8 cellular contexts compared by ENCODE assay signal in the genomic region with DNA sequence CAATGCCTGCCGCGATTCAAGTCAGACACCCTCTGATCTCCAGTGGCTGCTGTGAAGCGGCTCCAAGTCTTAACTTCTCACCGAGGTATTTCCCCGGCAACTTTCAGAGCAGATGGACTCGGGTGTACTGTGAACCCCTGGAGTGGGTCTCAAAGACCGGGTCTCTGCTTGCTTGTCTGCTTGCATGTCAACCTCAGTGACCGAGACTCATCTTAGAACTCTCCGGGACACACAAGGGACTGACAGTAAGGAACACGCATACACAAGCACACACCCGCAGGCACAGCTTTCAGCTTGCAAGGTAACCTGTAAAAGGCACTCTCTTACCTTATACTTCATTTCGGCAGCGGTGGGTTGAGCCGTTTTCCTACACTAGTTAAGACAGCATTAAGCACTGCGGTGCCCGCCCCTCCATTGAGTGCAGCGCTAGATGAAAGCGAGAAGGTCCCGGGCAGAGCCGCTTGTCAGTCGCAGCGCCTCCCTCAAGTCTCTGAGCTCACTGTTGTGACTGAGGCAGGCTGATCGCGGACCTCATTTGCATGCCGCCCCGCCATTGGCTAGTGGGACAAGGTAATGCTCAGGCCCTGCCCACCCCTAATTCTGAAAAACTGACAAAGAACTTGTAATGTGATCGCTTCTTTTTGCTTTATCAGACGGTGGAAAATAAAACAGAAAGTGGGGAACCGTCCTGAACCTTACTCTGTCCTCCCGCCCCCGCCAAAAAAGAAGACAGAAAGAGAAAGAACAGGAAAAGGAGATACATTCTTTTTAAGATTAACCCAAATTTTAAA. TPM values are rescaled to one million over a fixed set of nuclear protein-coding genes. Genes with fewer than 3 reads are reported as not detected.
DNase-seq lines count a peak whose midpoint lies in the region; ATAC-seq and TF ChIP-seq lines count a peak whose summit lies in the region.

A gene with protein sequence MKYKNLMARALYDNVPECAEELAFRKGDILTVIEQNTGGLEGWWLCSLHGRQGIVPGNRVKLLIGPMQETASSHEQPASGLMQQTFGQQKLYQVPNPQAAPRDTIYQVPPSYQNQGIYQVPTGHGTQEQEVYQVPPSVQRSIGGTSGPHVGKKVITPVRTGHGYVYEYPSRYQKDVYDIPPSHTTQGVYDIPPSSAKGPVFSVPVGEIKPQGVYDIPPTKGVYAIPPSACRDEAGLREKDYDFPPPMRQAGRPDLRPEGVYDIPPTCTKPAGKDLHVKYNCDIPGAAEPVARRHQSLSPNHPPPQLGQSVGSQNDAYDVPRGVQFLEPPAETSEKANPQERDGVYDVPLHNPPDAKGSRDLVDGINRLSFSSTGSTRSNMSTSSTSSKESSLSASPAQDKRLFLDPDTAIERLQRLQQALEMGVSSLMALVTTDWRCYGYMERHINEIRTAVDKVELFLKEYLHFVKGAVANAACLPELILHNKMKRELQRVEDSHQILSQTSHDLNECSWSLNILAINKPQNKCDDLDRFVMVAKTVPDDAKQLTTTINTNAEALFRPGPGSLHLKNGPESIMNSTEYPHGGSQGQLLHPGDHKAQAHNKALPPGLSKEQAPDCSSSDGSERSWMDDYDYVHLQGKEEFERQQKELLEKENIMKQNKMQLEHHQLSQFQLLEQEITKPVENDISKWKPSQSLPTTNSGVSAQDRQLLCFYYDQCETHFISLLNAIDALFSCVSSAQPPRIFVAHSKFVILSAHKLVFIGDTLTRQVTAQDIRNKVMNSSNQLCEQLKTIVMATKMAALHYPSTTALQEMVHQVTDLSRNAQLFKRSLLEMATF (minus strand): TSS at position 492 of the 791 bp plus-strand sequence. CDS start 153 bp downstream, at position 339.

- H3K27me3 ChIP-seq in GM06990 (replicated peaks; ENCODE audit: control insufficient read depth, insufficient read depth, low read length) = no peaks in the 10 kb centered on the region

- peak within 1 kb of the TSS; percentile 14 for H3K27ac ChIP-seq in temporal lobe (ENCODE audit: low read depth, low read length)

- DNase-seq in GM06990 (ENCODE audit: extremely low read depth, insufficient read length) (peak; percentile 82), NCI-H1092 (lab: John Stamatoyannopoulos, UW) (peak; percentile 54), glomerular endothelial cell (ENCODE audit: extremely low read depth, low read depth, low spot score) (no peak), occipital lobe (lab: John Stamatoyannopoulos, UW) (peak; percentile 93)

- peak within 1 kb of the TSS; percentile 87 for H3K4me3 Mint-ChIP-seq in activated naive CD4-positive, alpha-beta T cell treated with anti-CD3 and anti-CD28 coated beads, Interleukin-2, amount 50 U/mL, for 24 hours

- no peaks in the 10 kb centered on the region for H3K9me3 Mint-ChIP-seq in activated naive CD4-positive, alpha-beta T cell treated with anti-CD3 and anti-CD28 coated beads, Interleukin-2, amount 50 U/mL, for 24 hours

- ATAC-seq in HG02588 (IDR thresholded peaks at IDR 0.05; ENCODE audit: unreplicated experiment) (peak; percentile 99), SK-N-SH treated with all-trans-retinoic acid at 6 μM for 48 hours (peak; percentile 94)

- H3K36me3 ChIP-seq in GM06990 (ENCODE audit: control insufficient read depth, insufficient read depth, low read length) = no peaks in the 10 kb centered on the region

- H3K4me3 ChIP-seq in GM06990 (replicated peaks; ENCODE audit: low read depth, low read length) = peak within 1 kb of the TSS; percentile 69

- peaks cover 75% of the 10 kb centered on the region for H3K4me1 Mint-ChIP-seq in activated naive CD4-positive, alpha-beta T cell treated with anti-CD3 and anti-CD28 coated beads, Interleukin-2, amount 50 U/mL, for 24 hours

- H3K27ac Mint-ChIP-seq in activated naive CD4-positive, alpha-beta T cell treated with anti-CD3 and anti-CD28 coated beads, Interleukin-2, amount 50 U/mL, for 24 hours = peak within 1 kb of the TSS; percentile 92

- peaks cover 7% of the 10 kb centered on the region for H3K36me3 Mint-ChIP-seq in activated naive CD4-positive, alpha-beta T cell treated with anti-CD3 and anti-CD28 coated beads, Interleukin-2, amount 50 U/mL, for 24 hours

- no peaks in the 10 kb centered on the region for H3K27me3 Mint-ChIP-seq in activated naive CD4-positive, alpha-beta T cell treated with anti-CD3 and anti-CD28 coated beads, Interleukin-2, amount 50 U/mL, for 24 hours

- TF ChIP-seq CTCF in GM06990 (IDR thresholded peaks at IDR 0.05; ENCODE audit: insufficient read depth, low read length, poor library complexity, severe bottlenecking) = peak; percentile 4

TF ChIP-seq in SK-N-SH treated with all-trans-retinoic acid at 6 μM for 48 hours, 23 proteins besides CTCF, POLR2A, EP300 and RAD21:
- 0 out of 2 replicates have a peak, but pooled peaks have one; percentile 16 for TF ChIP-seq ZFP3 (CRISPR knock-in tag; IDR thresholded peaks at IDR 0.05)
- TF ChIP-seq, protein P1, sequence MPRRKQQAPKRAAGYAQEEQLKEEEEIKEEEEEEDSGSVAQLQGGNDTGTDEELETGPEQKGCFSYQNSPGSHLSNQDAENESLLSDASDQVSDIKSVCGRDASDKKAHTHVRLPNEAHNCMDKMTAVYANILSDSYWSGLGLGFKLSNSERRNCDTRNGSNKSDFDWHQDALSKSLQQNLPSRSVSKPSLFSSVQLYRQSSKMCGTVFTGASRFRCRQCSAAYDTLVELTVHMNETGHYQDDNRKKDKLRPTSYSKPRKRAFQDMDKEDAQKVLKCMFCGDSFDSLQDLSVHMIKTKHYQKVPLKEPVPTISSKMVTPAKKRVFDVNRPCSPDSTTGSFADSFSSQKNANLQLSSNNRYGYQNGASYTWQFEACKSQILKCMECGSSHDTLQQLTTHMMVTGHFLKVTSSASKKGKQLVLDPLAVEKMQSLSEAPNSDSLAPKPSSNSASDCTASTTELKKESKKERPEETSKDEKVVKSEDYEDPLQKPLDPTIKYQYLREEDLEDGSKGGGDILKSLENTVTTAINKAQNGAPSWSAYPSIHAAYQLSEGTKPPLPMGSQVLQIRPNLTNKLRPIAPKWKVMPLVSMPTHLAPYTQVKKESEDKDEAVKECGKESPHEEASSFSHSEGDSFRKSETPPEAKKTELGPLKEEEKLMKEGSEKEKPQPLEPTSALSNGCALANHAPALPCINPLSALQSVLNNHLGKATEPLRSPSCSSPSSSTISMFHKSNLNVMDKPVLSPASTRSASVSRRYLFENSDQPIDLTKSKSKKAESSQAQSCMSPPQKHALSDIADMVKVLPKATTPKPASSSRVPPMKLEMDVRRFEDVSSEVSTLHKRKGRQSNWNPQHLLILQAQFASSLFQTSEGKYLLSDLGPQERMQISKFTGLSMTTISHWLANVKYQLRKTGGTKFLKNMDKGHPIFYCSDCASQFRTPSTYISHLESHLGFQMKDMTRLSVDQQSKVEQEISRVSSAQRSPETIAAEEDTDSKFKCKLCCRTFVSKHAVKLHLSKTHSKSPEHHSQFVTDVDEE (CRISPR knock-in tag; IDR thresholded peaks at IDR 0.05) = no peak

RNA-seq across cellular contexts. Expression of the gene that starts here (rescaled TPM):
- total RNA-seq in glomerular endothelial cell = 87.6 and 149 TPM in 2 replicates
- 19.2 TPM for total RNA-seq in occipital lobe
- 31.7 TPM for total RNA-seq in temporal lobe
